Comparison of ENCODE assay signal across 8 cellular contexts in genomic region chr11:129750343-129751292, GRCh38.
DNase-seq lines count a peak whose midpoint lies in the region; ATAC-seq lines count a peak whose summit lies in the region.

No MANE protein-coding gene starts in this region.

- H3K9me3 ChIP-seq in endocrine pancreas (ENCODE audit: control insufficient read depth, low read length) = no peaks in the 10 kb centered on the region

- no peak overlapping the region for H3K4me3 ChIP-seq in endocrine pancreas (ENCODE audit: control insufficient read depth, insufficient read depth, low read length)

- H3K27me3 ChIP-seq in endocrine pancreas (ENCODE audit: control insufficient read depth, insufficient read depth, low read length) = no peaks in the 10 kb centered on the region

- H3K4me1 ChIP-seq in endocrine pancreas (ENCODE audit: control insufficient read depth, insufficient read depth, low read length) = no peaks in the 10 kb centered on the region

- ATAC-seq in HG03432 (IDR thresholded peaks at IDR 0.05; ENCODE audit: unreplicated experiment) = peak; percentile 96

- H3K9ac ChIP-seq in endocrine pancreas (ENCODE audit: control insufficient read depth, insufficient read depth, low read length) = peak overlapping the region; percentile 51

- DNase-seq in CD1c-positive myeloid dendritic cell (ENCODE audit: extremely low spot score) (peak; percentile 89), GM19240 (ENCODE audit: insufficient read length, low spot score) (peak; percentile 8), NCI-H748 treated with DMSO at 0.1 percent for 48 hours (lab: John Stamatoyannopoulos, UW) (peak; percentile 52), midbrain (lab: John Stamatoyannopoulos, UW) (peak; percentile 77)
- peak; percentile 35 to 39 for DNase-seq in activated CD8-positive, alpha-beta memory T cell treated with anti-CD3 and anti-CD28 coated beads for 4 hours (ENCODE audit: low read depth in 2 of 2)
- DNase-seq in stimulated activated CD8-positive, alpha-beta memory T cell treated with anti-CD3 and anti-CD28 coated beads, Interleukin-2, amount 100 ng/mL, for 1 hour (ENCODE audit: low read depth in 2 of 2) = peak; percentile 50 to 64

- no peaks in the 10 kb centered on the region for H3K36me3 ChIP-seq in endocrine pancreas (ENCODE audit: control insufficient read depth, insufficient read depth, low read length)

Comparison
In these comparisons a context has a peak if more than half of its experiments do, and no peak if none do; other contexts are left out.
1. DNase-seq: peak in every context shown above with its lines; median percentile 89 in CD1c-positive myeloid dendritic cell; 77 in midbrain; 57 in stimulated activated CD8-positive, alpha-beta memory T cell treated with anti-CD3 and anti-CD28 coated beads, Interleukin-2, amount 100 ng/mL, for 1 hour; 52 in NCI-H748 treated with DMSO at 0.1 percent for 48 hours; 37 in activated CD8-positive, alpha-beta memory T cell treated with anti-CD3 and anti-CD28 coated beads for 4 hours; 8 in GM19240.